Comparison of ENCODE assay signal across 1 cellular context in genomic region chr2:42810971-42811865, GRCh38.
TF ChIP-seq lines count a peak whose summit lies in the region.

No MANE protein-coding gene starts in this region.

TF ChIP-seq in HepG2, 621 proteins besides CTCF, POLR2A, EP300 and RAD21 (continues in another document):
- TF ChIP-seq, protein P1, sequence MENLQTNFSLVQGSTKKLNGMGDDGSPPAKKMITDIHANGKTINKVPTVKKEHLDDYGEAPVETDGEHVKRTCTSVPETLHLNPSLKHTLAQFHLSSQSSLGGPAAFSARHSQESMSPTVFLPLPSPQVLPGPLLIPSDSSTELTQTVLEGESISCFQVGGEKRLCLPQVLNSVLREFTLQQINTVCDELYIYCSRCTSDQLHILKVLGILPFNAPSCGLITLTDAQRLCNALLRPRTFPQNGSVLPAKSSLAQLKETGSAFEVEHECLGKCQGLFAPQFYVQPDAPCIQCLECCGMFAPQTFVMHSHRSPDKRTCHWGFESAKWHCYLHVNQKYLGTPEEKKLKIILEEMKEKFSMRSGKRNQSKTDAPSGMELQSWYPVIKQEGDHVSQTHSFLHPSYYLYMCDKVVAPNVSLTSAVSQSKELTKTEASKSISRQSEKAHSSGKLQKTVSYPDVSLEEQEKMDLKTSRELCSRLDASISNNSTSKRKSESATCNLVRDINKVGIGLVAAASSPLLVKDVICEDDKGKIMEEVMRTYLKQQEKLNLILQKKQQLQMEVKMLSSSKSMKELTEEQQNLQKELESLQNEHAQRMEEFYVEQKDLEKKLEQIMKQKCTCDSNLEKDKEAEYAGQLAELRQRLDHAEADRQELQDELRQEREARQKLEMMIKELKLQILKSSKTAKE (CRISPR knock-in tag; IDR thresholded peaks at IDR 0.05; ENCODE audit: borderline replicate concordance) = no peak
- TF ChIP-seq NFE2L1 (CRISPR knock-in tag; IDR thresholded peaks at IDR 0.05; ENCODE audit: borderline replicate concordance) (no peak), RBM22 (optimal IDR thresholded peaks at IDR 0.05; ENCODE audit: low read length) (no peak), MLXIP (CRISPR knock-in tag; IDR thresholded peaks at IDR 0.05; ENCODE audit: borderline replicate concordance) (no peak), BHLHE40 (IDR thresholded peaks at IDR 0.05; ENCODE audit: low read length) (no peak), ELF4 (CRISPR knock-in tag; IDR thresholded peaks at IDR 0.05; ENCODE audit: borderline replicate concordance) (no peak), HOXA9 (CRISPR knock-in tag; IDR thresholded peaks at IDR 0.05; ENCODE audit: borderline replicate concordance) (no peak), SSRP1 (CRISPR knock-in tag; IDR thresholded peaks at IDR 0.05) (no peak), ZBTB4 (CRISPR knock-in tag; IDR thresholded peaks at IDR 0.05; ENCODE audit: borderline replicate concordance) (no peak), PAWR (CRISPR knock-in tag; IDR thresholded peaks at IDR 0.05; ENCODE audit: borderline replicate concordance) (no peak), ZNF350 (CRISPR knock-in tag; IDR thresholded peaks at IDR 0.05; ENCODE audit: borderline replicate concordance, low read depth) (0 out of 2 replicates have a peak, but pooled peaks have one; percentile 37), HOXA7 (CRISPR knock-in tag; IDR thresholded peaks at IDR 0.05) (no peak), ZNF503 (CRISPR knock-in tag; IDR thresholded peaks at IDR 0.05) (peak; percentile 5; the same call in 1 of the 2 replicates), ZNF230 (CRISPR knock-in tag; IDR thresholded peaks at IDR 0.05) (peak; percentile 3; the same call in 1 of the 2 replicates), GATA4 (IDR thresholded peaks at IDR 0.05; ENCODE audit: borderline replicate concordance, low read depth) (no peak), ZC3H13 (CRISPR knock-in tag; IDR thresholded peaks at IDR 0.05) (no peak; the same call in 1 of the 2 replicates), ZSCAN21 (CRISPR knock-in tag; IDR thresholded peaks at IDR 0.05; ENCODE audit: borderline replicate concordance) (no peak), ZNF644 (CRISPR knock-in tag; IDR thresholded peaks at IDR 0.05; ENCODE audit: low read depth) (no peak), HES4 (CRISPR knock-in tag; IDR thresholded peaks at IDR 0.05; ENCODE audit: borderline replicate concordance) (peak; percentile 81; the same call in 1 of the 2 replicates), CENPX (CRISPR knock-in tag; IDR thresholded peaks at IDR 0.05) (no peak), ZNF253 (CRISPR knock-in tag; IDR thresholded peaks at IDR 0.05; ENCODE audit: borderline replicate concordance) (no peak), TAF15 (IDR thresholded peaks at IDR 0.05; ENCODE audit: low read depth, low read length, poor library complexity, severe bottlenecking) (no peak), HDAC6 (IDR thresholded peaks at IDR 0.05; ENCODE audit: low read depth, low read length) (no peak), REXO4 (CRISPR knock-in tag; IDR thresholded peaks at IDR 0.05; ENCODE audit: borderline replicate concordance) (no peak), FOXK1 (CRISPR knock-in tag; IDR thresholded peaks at IDR 0.05; ENCODE audit: borderline replicate concordance, low read depth) (no peak), SKI (IDR thresholded peaks at IDR 0.05; ENCODE audit: partially characterized antibody) (no peak), EED (CRISPR knock-in tag; IDR thresholded peaks at IDR 0.05) (0 out of 2 replicates have a peak, but pooled peaks have one; percentile 78)
- TF ChIP-seq, protein P2, sequence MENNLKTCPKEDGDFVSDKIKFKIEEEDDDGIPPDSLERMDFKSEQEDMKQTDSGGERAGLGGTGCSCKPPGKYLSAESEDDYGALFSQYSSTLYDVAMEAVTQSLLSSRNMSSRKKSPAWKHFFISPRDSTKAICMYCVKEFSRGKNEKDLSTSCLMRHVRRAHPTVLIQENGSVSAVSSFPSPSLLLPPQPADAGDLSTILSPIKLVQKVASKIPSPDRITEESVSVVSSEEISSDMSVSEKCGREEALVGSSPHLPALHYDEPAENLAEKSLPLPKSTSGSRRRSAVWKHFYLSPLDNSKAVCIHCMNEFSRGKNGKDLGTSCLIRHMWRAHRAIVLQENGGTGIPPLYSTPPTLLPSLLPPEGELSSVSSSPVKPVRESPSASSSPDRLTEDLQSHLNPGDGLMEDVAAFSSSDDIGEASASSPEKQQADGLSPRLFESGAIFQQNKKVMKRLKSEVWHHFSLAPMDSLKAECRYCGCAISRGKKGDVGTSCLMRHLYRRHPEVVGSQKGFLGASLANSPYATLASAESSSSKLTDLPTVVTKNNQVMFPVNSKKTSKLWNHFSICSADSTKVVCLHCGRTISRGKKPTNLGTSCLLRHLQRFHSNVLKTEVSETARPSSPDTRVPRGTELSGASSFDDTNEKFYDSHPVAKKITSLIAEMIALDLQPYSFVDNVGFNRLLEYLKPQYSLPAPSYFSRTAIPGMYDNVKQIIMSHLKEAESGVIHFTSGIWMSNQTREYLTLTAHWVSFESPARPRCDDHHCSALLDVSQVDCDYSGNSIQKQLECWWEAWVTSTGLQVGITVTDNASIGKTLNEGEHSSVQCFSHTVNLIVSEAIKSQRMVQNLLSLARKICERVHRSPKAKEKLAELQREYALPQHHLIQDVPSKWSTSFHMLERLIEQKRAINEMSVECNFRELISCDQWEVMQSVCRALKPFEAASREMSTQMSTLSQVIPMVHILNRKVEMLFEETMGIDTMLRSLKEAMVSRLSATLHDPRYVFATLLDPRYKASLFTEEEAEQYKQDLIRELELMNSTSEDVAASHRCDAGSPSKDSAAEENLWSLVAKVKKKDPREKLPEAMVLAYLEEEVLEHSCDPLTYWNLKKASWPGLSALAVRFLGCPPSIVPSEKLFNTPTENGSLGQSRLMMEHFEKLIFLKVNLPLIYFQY (CRISPR knock-in tag; IDR thresholded peaks at IDR 0.05; ENCODE audit: borderline replicate concordance) = no peak
- TF ChIP-seq, protein P3, sequence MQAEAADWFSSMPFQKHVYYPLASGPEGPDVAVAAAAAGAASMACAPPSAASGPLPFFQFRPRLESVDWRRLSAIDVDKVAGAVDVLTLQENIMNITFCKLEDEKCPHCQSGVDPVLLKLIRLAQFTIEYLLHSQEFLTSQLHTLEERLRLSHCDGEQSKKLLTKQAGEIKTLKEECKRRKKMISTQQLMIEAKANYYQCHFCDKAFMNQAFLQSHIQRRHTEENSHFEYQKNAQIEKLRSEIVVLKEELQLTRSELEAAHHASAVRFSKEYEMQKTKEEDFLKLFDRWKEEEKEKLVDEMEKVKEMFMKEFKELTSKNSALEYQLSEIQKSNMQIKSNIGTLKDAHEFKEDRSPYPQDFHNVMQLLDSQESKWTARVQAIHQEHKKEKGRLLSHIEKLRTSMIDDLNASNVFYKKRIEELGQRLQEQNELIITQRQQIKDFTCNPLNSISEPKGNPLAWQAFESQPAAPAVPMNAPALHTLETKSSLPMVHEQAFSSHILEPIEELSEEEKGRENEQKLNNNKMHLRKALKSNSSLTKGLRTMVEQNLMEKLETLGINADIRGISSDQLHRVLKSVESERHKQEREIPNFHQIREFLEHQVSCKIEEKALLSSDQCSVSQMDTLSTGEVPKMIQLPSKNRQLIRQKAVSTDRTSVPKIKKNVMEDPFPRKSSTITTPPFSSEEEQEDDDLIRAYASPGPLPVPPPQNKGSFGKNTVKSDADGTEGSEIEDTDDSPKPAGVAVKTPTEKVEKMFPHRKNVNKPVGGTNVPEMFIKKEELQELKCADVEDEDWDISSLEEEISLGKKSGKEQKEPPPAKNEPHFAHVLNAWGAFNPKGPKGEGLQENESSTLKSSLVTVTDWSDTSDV (CRISPR knock-in tag; IDR thresholded peaks at IDR 0.05) = no peak
- TF ChIP-seq, protein P4, sequence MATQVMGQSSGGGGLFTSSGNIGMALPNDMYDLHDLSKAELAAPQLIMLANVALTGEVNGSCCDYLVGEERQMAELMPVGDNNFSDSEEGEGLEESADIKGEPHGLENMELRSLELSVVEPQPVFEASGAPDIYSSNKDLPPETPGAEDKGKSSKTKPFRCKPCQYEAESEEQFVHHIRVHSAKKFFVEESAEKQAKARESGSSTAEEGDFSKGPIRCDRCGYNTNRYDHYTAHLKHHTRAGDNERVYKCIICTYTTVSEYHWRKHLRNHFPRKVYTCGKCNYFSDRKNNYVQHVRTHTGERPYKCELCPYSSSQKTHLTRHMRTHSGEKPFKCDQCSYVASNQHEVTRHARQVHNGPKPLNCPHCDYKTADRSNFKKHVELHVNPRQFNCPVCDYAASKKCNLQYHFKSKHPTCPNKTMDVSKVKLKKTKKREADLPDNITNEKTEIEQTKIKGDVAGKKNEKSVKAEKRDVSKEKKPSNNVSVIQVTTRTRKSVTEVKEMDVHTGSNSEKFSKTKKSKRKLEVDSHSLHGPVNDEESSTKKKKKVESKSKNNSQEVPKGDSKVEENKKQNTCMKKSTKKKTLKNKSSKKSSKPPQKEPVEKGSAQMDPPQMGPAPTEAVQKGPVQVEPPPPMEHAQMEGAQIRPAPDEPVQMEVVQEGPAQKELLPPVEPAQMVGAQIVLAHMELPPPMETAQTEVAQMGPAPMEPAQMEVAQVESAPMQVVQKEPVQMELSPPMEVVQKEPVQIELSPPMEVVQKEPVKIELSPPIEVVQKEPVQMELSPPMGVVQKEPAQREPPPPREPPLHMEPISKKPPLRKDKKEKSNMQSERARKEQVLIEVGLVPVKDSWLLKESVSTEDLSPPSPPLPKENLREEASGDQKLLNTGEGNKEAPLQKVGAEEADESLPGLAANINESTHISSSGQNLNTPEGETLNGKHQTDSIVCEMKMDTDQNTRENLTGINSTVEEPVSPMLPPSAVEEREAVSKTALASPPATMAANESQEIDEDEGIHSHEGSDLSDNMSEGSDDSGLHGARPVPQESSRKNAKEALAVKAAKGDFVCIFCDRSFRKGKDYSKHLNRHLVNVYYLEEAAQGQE (IDR thresholded peaks at IDR 0.05; ENCODE audit: borderline replicate concordance in 1 of 2, low read depth in 1 of 2, low read length in 2 of 2) = no peak
- TF ChIP-seq, protein P5, sequence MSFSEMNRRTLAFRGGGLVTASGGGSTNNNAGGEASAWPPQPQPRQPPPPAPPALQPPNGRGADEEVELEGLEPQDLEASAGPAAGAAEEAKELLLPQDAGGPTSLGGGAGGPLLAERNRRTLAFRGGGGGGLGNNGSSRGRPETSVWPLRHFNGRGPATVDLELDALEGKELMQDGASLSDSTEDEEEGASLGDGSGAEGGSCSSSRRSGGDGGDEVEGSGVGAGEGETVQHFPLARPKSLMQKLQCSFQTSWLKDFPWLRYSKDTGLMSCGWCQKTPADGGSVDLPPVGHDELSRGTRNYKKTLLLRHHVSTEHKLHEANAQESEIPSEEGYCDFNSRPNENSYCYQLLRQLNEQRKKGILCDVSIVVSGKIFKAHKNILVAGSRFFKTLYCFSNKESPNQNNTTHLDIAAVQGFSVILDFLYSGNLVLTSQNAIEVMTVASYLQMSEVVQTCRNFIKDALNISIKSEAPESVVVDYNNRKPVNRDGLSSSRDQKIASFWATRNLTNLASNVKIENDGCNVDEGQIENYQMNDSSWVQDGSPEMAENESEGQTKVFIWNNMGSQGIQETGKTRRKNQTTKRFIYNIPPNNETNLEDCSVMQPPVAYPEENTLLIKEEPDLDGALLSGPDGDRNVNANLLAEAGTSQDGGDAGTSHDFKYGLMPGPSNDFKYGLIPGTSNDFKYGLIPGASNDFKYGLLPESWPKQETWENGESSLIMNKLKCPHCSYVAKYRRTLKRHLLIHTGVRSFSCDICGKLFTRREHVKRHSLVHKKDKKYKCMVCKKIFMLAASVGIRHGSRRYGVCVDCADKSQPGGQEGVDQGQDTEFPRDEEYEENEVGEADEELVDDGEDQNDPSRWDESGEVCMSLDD (CRISPR knock-in tag; IDR thresholded peaks at IDR 0.05; ENCODE audit: borderline replicate concordance) = peak; percentile 72; the same call in 1 of the 2 replicates
